ENCODE assay signal across 6 cellular contexts in the genomic region with DNA sequence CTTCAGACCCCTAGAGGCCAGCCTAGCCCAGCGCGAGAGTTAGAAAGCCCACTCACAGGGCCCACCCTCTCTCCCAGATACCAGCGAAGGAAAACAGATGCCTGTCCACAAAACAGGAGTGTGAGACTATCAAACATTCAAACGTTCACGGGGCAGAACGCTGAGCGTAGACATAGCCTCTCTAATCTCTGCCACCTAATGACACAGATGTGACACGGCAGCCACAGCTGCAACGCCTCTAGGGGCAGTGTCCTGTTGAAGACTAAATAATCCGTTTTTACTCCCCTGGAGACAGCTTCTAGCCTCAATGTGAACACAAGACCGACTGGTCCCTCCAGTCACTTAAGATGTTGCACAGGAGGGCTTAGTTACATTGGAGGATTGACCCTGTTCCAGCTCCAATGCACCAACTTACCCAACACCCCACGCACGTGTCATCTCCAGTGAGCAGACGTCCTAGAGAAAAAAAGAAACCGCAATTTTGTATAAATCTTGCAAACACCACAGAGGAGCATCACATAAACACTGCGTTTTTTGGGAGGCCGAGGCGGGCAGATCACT. TPM values are rescaled to one million over a fixed set of nuclear protein-coding genes. Genes with fewer than 3 reads are reported as not detected.
DNase-seq lines count a peak whose midpoint lies in the region; ATAC-seq and TF ChIP-seq lines count a peak whose summit lies in the region.

No MANE protein-coding gene starts in this region.

- peak overlapping the region; percentile 99 for H3K4me3 Mint-ChIP-seq in activated CD4-positive, alpha-beta memory T cell treated with anti-CD3 and anti-CD28 coated beads for 36 hours
- H3K4me3 Mint-ChIP-seq in immature natural killer cell, result peak overlapping the region; percentile 88 to 97 (median 92)

- POLR2A ChIA-PET in activated CD4-positive, alpha-beta memory T cell treated with anti-CD3 and anti-CD28 coated beads for 36 hours (lab: Charles Lee), result interaction anchor here (0.6 to 2.4 kb wide), 7 partner anchors 11 to 360 kb away, joined by 3 to 25 read pairs (median 5); no protein-coding TSS in a partner anchor

- TF ChIP-seq POLR2A in lower leg skin (IDR thresholded peaks at IDR 0.05), result no peak

- peak overlapping the region; percentile 87 for H3K27ac Mint-ChIP-seq in activated CD4-positive, alpha-beta memory T cell treated with anti-CD3 and anti-CD28 coated beads for 36 hours
- H3K27ac Mint-ChIP-seq in immature natural killer cell, result peak overlapping the region; percentile 81 to 93 (median 88)

- peaks cover 34% of the 10 kb centered on the region for H3K36me3 Mint-ChIP-seq in activated CD4-positive, alpha-beta memory T cell treated with anti-CD3 and anti-CD28 coated beads for 36 hours
- peaks cover 6 to 17% (median 7%) of the 10 kb centered on the region in 3 donors for H3K36me3 Mint-ChIP-seq in immature natural killer cell

- intact Hi-C loops in activated CD4-positive, alpha-beta memory T cell treated with anti-CD3 and anti-CD28 coated beads for 36 hours (cut with micrococcal nuclease), result no loop called here
- intact Hi-C loops in lower leg skin (cut with DNase I; ENCODE audit: low total_unique reads), result no loop called here

- no peaks in the 10 kb centered on the region for H3K27me3 Mint-ChIP-seq in activated CD4-positive, alpha-beta memory T cell treated with anti-CD3 and anti-CD28 coated beads for 36 hours
- H3K27me3 Mint-ChIP-seq in immature natural killer cell (ENCODE audit: low read depth in 3 of 3), result peaks cover 13 to 20% (median 16%) of the 10 kb centered on the region in 3 donors

- TF ChIP-seq CTCF in lower leg skin (IDR thresholded peaks at IDR 0.05), result no peak

- WGBS in lower leg skin, 2 donors, result 22 to 23% methylated on average over 18 of the region's 18 CpGs

- H3K4me1 Mint-ChIP-seq in activated CD4-positive, alpha-beta memory T cell treated with anti-CD3 and anti-CD28 coated beads for 36 hours (ENCODE audit: low read depth), result peaks cover 29% of the 10 kb centered on the region
- H3K4me1 Mint-ChIP-seq in immature natural killer cell, result peaks cover 20 to 25% of the 10 kb centered on the region in 2 donors

- ATAC-seq in HG03135 (IDR thresholded peaks at IDR 0.05; ENCODE audit: unreplicated experiment), result no peak

- no peak overlapping the region for H3K4me3 ChIP-seq in lower leg skin (ENCODE audit: low read depth, poor library complexity, severe bottlenecking)

- CTCF ChIA-PET in activated CD4-positive, alpha-beta memory T cell treated with anti-CD3 and anti-CD28 coated beads for 36 hours (lab: Charles Lee), result interaction anchor here (0.7 to 3.7 kb wide), 16 partner anchors 8 to 320 kb away, joined by 3 to 14 read pairs (median 4); no protein-coding TSS in a partner anchor

- no peaks in the 10 kb centered on the region for H3K9me3 Mint-ChIP-seq in activated CD4-positive, alpha-beta memory T cell treated with anti-CD3 and anti-CD28 coated beads for 36 hours
- H3K9me3 Mint-ChIP-seq in immature natural killer cell, result no peaks in the 10 kb centered on the region

- DNase-seq in DMS 273 (lab: John Stamatoyannopoulos, UW; ENCODE audit: unreplicated experiment) (peak; percentile 48), DMS 273 treated with DMSO at 0.1 percent for 48 hours (lab: John Stamatoyannopoulos, UW) (no peak), immature natural killer cell (peak in 2 of 3 donors; percentile 21 to 44), lower leg skin (ENCODE audit: low spot score in 2 of 2) (no peak)
- DNase-seq in activated CD4-positive, alpha-beta memory T cell treated with anti-CD3 and anti-CD28 coated beads for 36 hours, result peak; percentile 69

RNA-seq across cellular contexts. Expression of a gene that starts 14.3 kb away (rescaled TPM):
- not detected for total RNA-seq in activated CD4-positive, alpha-beta memory T cell treated with anti-CD3 and anti-CD28 coated beads for 36 hours
- under 1 TPM in 1 of 3 donors, not detected in 2; 0.19 TPM for polyA plus RNA-seq in immature natural killer cell
- 10 to 100 TPM in 2 of 4 donors, 1 to 10 TPM in 2; 7.1 to 13.5 (median 9.5) TPM for total RNA-seq in lower leg skin

RNA-seq across cellular contexts. Expression of a gene that starts 16.0 kb away (rescaled TPM):
- total RNA-seq in activated CD4-positive, alpha-beta memory T cell treated with anti-CD3 and anti-CD28 coated beads for 36 hours, result 1 to 10 TPM; 1.2 to 1.5 TPM
- not detected for polyA plus RNA-seq in immature natural killer cell
- 1 to 10 TPM in 2 of 4 donors, under 1 TPM in 1, not detected in 1; 0.61 to 5.7 (median 1.7) TPM for total RNA-seq in lower leg skin

RNA-seq across cellular contexts. Expression of a gene that starts 21.6 kb away (rescaled TPM):
- not detected for total RNA-seq in activated CD4-positive, alpha-beta memory T cell treated with anti-CD3 and anti-CD28 coated beads for 36 hours
- polyA plus RNA-seq in immature natural killer cell, result not detected
- total RNA-seq in lower leg skin, result 1 to 10 TPM in 2 of 4 donors, not detected in 2; 6.3 to 7.3 TPM

RNA-seq across cellular contexts. Expression of a gene that starts 31.3 kb away (rescaled TPM):
- not detected for total RNA-seq in activated CD4-positive, alpha-beta memory T cell treated with anti-CD3 and anti-CD28 coated beads for 36 hours
- polyA plus RNA-seq in immature natural killer cell, result under 1 TPM in 1 of 3 donors, not detected in 2; 0.62 TPM
- total RNA-seq in lower leg skin, result not detected

RNA-seq across cellular contexts. Expression of a gene that starts 37.6 kb away (rescaled TPM):
- not detected for total RNA-seq in activated CD4-positive, alpha-beta memory T cell treated with anti-CD3 and anti-CD28 coated beads for 36 hours
- not detected for polyA plus RNA-seq in immature natural killer cell
- not detected for total RNA-seq in lower leg skin

Comparison
In these comparisons a context has a peak if more than half of its experiments do, and no peak if none do; other contexts are left out.
1. DNase-seq: peak in DMS 273 (single experiment), activated CD4-positive, alpha-beta memory T cell treated with anti-CD3 and anti-CD28 coated beads for 36 hours (single experiment) and immature natural killer cell (2 of 3); none in DMS 273 treated with DMSO at 0.1 percent for 48 hours (single experiment) and lower leg skin (0 of 2).
2. RNA of a gene that starts 14.3 kb away (total RNA-seq): 7.1 to 13.5 TPM in lower leg skin; not detected in activated CD4-positive, alpha-beta memory T cell treated with anti-CD3 and anti-CD28 coated beads for 36 hours; every median in the first group is over 4 times any median in the second.